In the genomic region with DNA sequence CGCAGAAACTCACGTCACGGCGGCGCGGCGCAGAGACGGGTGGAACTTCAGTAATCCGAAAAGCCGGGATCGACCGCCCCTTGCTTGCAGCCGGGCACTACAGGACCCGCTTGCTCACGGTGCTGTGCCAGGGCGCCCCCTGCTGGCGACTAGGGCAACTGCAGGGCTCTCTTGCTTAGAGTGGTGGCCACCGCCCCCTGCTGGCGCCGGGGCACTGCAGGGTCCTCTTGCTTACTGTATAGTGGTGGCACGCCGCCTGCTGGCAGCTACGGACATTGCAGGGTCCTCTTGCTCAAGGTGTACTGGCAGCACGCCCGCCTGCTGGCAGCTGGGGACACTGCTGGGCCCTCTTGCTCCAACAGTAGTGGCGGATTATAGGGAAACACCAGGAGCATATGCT, we compare ENCODE assay signal across 8 cellular contexts. TPM values are rescaled to one million over a fixed set of nuclear protein-coding genes. Genes with fewer than 3 reads are reported as not detected.
DNase-seq lines count a peak whose midpoint lies in the region; ATAC-seq and TF ChIP-seq lines count a peak whose summit lies in the region.
"Not testable (repeated sequence)": the region's sequence is repeated elsewhere in the genome, so short reads cannot be mapped to it uniquely, and the experiment has no call there.

No MANE protein-coding gene starts in this region.

- WGBS in lung, 2 donors, result 45 to 65% methylated on average over 7 to 19 of the region's 26 CpGs

- POLR2A ChIA-PET in CD8-positive, alpha-beta T cell (lab: Charles Lee), result not testable (repeated sequence)

- not testable (repeated sequence) for H3K9me3 ChIP-seq in CD8-positive, alpha-beta T cell (ENCODE audit: low read length); lung (ENCODE audit: control insufficient read depth in 2 of 2, insufficient read depth in 1 of 2, low read length in 1 of 2)

- ATAC-seq in CD8-positive, alpha-beta T cell, result peak; percentile 49
- ATAC-seq in lung (ENCODE audit: insufficient read depth, low FRiP score); stimulated activated naive CD8-positive, alpha-beta T cell treated with anti-CD3 and anti-CD28 coated beads, Interleukin-15, Interleukin-2, amounts not matched to agents 100 U/mL and 50 U/mL, for 24 hours: not testable (repeated sequence)

- H3K27me3 ChIP-seq in CD8-positive, alpha-beta T cell (ENCODE audit: insufficient read depth, low read length); lung (ENCODE audit: control insufficient read depth, insufficient read depth): not testable (repeated sequence)

- H3K27ac Mint-ChIP-seq in CD8-positive, alpha-beta T cell; endothelial cell (ENCODE audit: unreplicated experiment): not testable (repeated sequence)

- not testable (repeated sequence) for H3K36me3 ChIP-seq in CD8-positive, alpha-beta T cell (ENCODE audit: insufficient read depth, low read length); lung (ENCODE audit: control insufficient read depth in 2 of 2, insufficient read depth in 2 of 2, low read length in 2 of 2)

- H3K27me3 Mint-ChIP-seq in CD8-positive, alpha-beta T cell (ENCODE audit: low read depth); endothelial cell (ENCODE audit: unreplicated experiment): not testable (repeated sequence)

- not testable (repeated sequence) for H3K4me3 ChIP-seq in CD8-positive, alpha-beta T cell (ENCODE audit: low read depth, low read length); NB4 (ENCODE audit: low read depth, low read length); lung

- not testable (repeated sequence) for H3K36me3 Mint-ChIP-seq in CD8-positive, alpha-beta T cell; endothelial cell (ENCODE audit: low read depth, unreplicated experiment)

- not testable (repeated sequence) for TF ChIP-seq POLR2A in NB4 (IDR thresholded peaks at IDR 0.05; ENCODE audit: extremely low read depth, insufficient read length)

- intact Hi-C loops in CD8-positive, alpha-beta T cell (cut with DNase I, micrococcal nuclease), result not testable (repeated sequence)

- H3K4me1 Mint-ChIP-seq in CD8-positive, alpha-beta T cell (ENCODE audit: low read depth); endothelial cell (ENCODE audit: unreplicated experiment): not testable (repeated sequence)

- TF ChIP-seq CTCF in CD8-positive, alpha-beta T cell (IDR thresholded peaks at IDR 0.05), result peak; percentile 45
- TF ChIP-seq CTCF in NB4 (IDR thresholded peaks at IDR 0.05; ENCODE audit: low read depth, low read length) (peak; percentile 19), endothelial cell (IDR thresholded peaks at IDR 0.05; ENCODE audit: unreplicated experiment) (peak; percentile 78)
- not testable (repeated sequence) for TF ChIP-seq CTCF in lung (IDR thresholded peaks at IDR 0.05; ENCODE audit: control extremely low read depth, extremely low read depth)

- CTCF ChIA-PET in CD8-positive, alpha-beta T cell (lab: Charles Lee), result not testable (repeated sequence)

- not testable (repeated sequence) for H3K9me3 Mint-ChIP-seq in CD8-positive, alpha-beta T cell; endothelial cell (ENCODE audit: unreplicated experiment)

- not testable (repeated sequence) for H3K4me1 ChIP-seq in CD8-positive, alpha-beta T cell (ENCODE audit: insufficient read depth, low read length); lung (ENCODE audit: control insufficient read depth in 2 of 2, insufficient read depth in 2 of 2, low read length in 2 of 2)

- peak; percentile 10 to 88 (median 54) for DNase-seq in CD8-positive, alpha-beta T cell
- not testable (repeated sequence) for DNase-seq in NB4 (ENCODE audit: low read depth)
- peak; percentile 29 to 63 for DNase-seq in activated CD4-positive, alpha-beta T cell treated with anti-CD3 and anti-CD28 coated beads, Interleukin-2, amount 50 U/mL, for 24 hours (ENCODE audit: low read depth in 1 of 2, low spot score in 1 of 2)
- DNase-seq in activated gamma-delta T cell treated with anti-CD3 and anti-CD28 coated beads, Interleukin-2, amount 50 U/mL, for 16 hours (ENCODE audit: low read depth), result peak; percentile 48
- peak; percentile 80 for DNase-seq in endothelial cell (ENCODE audit: low spot score)
- DNase-seq in lung (ENCODE audit: low spot score), result peak; percentile 81
- DNase-seq in stimulated activated CD4-positive, alpha-beta T cell treated with anti-CD3 and anti-CD28 coated beads, Interleukin-15, amount 100 ng/mL, for 1 hour (ENCODE audit: low read depth in 1 of 2, low spot score in 1 of 2), result peak; percentile 23 to 58
- DNase-seq in stimulated activated naive CD8-positive, alpha-beta T cell treated with anti-CD3 and anti-CD28 coated beads, Interleukin-15, Interleukin-2, amounts not matched to agents 100 U/mL and 50 U/mL, for 24 hours, result peak; percentile 86

- not testable (repeated sequence) for H3K4me3 Mint-ChIP-seq in CD8-positive, alpha-beta T cell; endothelial cell (ENCODE audit: unreplicated experiment)

- not testable (repeated sequence) for H3K27ac ChIP-seq in CD8-positive, alpha-beta T cell (ENCODE audit: low read depth, low read length); lung (ENCODE audit: low read depth in 1 of 2, low read length in 1 of 2)

RNA-seq across cellular contexts. Expression of gene WASHC1, which starts 18.1 kb away (rescaled TPM):
- 10 to 100 TPM; 23.3 to 24.4 TPM for total RNA-seq in CD8-positive, alpha-beta T cell
- total RNA-seq in endothelial cell (ENCODE audit: unreplicated experiment) (21.7 TPM), lung (10 to 100 TPM; 18.5 to 24.7 TPM)
- polyA plus RNA-seq in lung, result 10 to 100 TPM; 13.7 to 24.7 TPM
